In the genomic region with DNA sequence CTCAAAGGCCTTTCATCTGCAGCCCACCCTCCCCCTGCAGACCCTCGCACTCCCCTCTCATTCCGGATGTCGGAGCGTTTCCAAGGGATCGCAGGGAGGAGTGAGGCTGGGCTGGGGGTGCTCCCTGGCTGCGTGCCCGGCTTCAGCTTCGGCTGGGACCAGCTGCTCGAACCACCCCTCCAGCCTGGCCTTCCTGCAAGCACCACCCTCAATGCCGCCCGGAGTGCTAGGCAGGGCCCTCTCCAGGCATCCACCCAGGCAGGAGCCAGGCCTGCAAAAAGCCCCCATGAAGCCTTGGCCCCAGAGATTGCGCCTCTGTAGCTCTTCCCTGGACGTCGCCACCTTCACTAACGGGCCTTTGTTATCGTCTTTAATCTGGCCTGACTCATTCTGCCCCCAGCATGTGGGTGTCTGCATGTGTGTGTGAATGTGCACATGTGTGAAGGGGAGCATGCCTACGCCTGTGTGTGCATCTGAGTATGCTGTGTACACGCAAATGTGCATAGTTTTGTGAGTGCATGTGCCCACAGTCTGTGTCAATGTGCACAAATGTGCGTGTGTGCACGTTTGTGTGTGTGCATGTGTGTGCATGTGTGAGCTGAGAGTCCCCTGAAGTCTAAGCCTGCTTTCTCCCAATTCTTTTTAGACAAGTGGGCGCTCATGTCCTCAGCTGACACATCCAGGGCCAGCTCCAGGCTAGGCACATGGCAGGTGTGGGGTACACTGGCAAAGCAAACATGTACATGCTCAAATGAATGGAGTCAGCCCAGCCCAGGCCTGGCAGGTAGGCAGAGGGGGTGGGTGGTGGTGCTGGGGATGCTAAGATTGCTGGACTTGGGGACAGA, we compare ENCODE assay signal across 1 cellular context.
A peak's percentile ranks its signal among the peaks of the same experiment; 100 is the strongest.
TF ChIP-seq lines count a peak whose summit lies in the region.

No MANE protein-coding gene starts in this region.

TF ChIP-seq in HepG2, 621 proteins besides CTCF, POLR2A, EP300 and RAD21 (continued from another document):
- TF ChIP-seq, protein P1, sequence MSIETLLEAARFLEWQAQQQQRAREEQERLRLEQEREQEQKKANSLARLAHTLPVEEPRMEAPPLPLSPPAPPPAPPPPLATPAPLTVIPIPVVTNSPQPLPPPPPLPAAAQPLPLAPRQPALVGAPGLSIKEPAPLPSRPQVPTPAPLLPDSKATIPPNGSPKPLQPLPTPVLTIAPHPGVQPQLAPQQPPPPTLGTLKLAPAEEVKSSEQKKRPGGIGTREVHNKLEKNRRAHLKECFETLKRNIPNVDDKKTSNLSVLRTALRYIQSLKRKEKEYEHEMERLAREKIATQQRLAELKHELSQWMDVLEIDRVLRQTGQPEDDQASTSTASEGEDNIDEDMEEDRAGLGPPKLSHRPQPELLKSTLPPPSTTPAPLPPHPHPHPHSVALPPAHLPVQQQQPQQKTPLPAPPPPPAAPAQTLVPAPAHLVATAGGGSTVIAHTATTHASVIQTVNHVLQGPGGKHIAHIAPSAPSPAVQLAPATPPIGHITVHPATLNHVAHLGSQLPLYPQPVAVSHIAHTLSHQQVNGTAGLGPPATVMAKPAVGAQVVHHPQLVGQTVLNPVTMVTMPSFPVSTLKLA (IDR thresholded peaks at IDR 0.05), result peak; percentile 77
